Comparison of ENCODE assay signal across 8 cellular contexts in the genomic region with DNA sequence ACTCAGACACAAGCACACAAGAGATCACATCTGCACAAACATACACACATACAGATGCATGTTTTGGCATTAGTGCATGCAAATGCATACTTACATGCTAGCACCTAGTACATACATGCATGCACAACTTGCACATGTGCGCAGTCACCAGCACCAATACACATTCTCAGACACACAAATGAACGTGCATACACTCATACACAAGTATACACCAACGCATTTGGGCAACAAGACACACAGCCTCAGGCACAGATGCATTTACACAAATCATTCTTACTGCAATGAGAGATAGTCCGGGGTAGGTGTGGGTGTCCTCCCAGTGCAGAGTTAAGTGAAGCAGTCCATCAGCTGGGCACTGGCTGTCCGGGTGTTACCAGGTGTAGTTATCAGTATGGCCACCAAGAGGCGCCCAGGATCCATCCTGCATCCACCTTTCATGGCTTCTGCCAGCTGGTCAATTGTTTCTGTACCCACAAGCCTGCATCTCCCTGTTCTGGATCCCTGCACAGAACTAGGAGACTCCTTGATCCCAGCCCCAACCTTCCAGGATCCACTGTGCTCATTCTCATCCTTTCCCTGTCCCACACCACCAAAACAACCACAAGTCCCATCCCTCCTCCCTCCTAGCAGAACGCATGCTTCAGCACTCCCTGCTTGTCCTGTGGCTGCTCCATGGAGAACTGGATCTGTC. TPM values are rescaled to one million over a fixed set of nuclear protein-coding genes. Genes with fewer than 3 reads are reported as not detected.
A peak's percentile ranks its signal among the peaks of the same experiment; 100 is the strongest.
DNase-seq lines count a peak whose midpoint lies in the region; ATAC-seq and TF ChIP-seq lines count a peak whose summit lies in the region.

No MANE protein-coding gene starts in this region.

- CTCF ChIA-PET in BJ (lab: Yijun Ruan, JAX): interaction anchor here (0.6 to 8.9 kb wide), 35 partner anchors 9 to 671 kb away, joined by 3 to 169 read pairs (median 5); partner anchors contain the start of gene FOXD2
- CTCF ChIA-PET in Panc1 (lab: Charles Lee): interaction anchor here (1.5 to 4.6 kb wide), 3 partner anchors 48 to 338 kb away, joined by 3 to 31 read pairs (median 26); partner anchors contain the start of gene FOXD2
- CTCF ChIA-PET in activated naive CD4-positive, alpha-beta T cell treated with anti-CD3 and anti-CD28 coated beads for 36 hours (lab: Charles Lee): interaction anchor here (0.6 to 3.2 kb wide), 19 partner anchors 9 to 365 kb away, joined by 3 to 16 read pairs (median 4); no protein-coding TSS in a partner anchor

- no peaks in the 10 kb centered on the region for H3K27me3 ChIP-seq in BJ (ENCODE audit: control insufficient read depth, insufficient read depth, low read length)
- no peaks in the 10 kb centered on the region; the same call in 1 of the 2 replicates for H3K27me3 ChIP-seq in Panc1 (ENCODE audit: control insufficient read depth, insufficient read depth, low read length)
- H3K27me3 ChIP-seq in cardiac muscle cell: peaks cover 20% of the 10 kb centered on the region

- H3K4me1 ChIP-seq in Panc1 (ENCODE audit: control insufficient read depth, insufficient read depth, low read length) (no peaks in the 10 kb centered on the region; the same call in 1 of the 2 replicates), cardiac muscle cell (ENCODE audit: low read depth) (no peaks in the 10 kb centered on the region)

- POLR2A ChIA-PET in BJ (lab: Charles Lee): no interaction called here
- POLR2A ChIA-PET in Panc1 (lab: Charles Lee): interaction anchor here (0.6 kb wide), 2 partner anchors 33 to 49 kb away, joined by 4 read pairs; partner anchors contain the start of gene FOXD2

- peaks cover 7% of the 10 kb centered on the region for H3K27me3 Mint-ChIP-seq in activated naive CD4-positive, alpha-beta T cell treated with anti-CD3 and anti-CD28 coated beads for 36 hours (ENCODE audit: low read depth)
- peaks cover 20% of the 10 kb centered on the region for H3K27me3 Mint-ChIP-seq in progenitor cell of endocrine pancreas

- no TSS peak for BruUV-seq in Panc1 (replicated peaks; lab: Mats Ljungman, UMichigan)

- H3K27ac ChIP-seq in Panc1 (ENCODE audit: low read length) (no peak overlapping the region), cardiac muscle cell (no peak overlapping the region)

- no peaks in the 10 kb centered on the region for H3K9me3 ChIP-seq in Panc1 (ENCODE audit: control insufficient read depth, insufficient read depth, low read depth, low read length)
- no peaks in the 10 kb centered on the region for H3K9me3 ChIP-seq in cardiac muscle cell (ENCODE audit: low read depth)

- no peak overlapping the region for H3K27ac Mint-ChIP-seq in activated naive CD4-positive, alpha-beta T cell treated with anti-CD3 and anti-CD28 coated beads for 36 hours
- H3K27ac Mint-ChIP-seq in progenitor cell of endocrine pancreas: no peak overlapping the region

- intact Hi-C loops in Panc1 (cut with micrococcal nuclease; ENCODE audit: unreplicated experiment): loop anchor here (5.0 kb wide), 2 partner anchors 324 to 339 kb away; no protein-coding TSS in a partner anchor
- intact Hi-C loops in activated naive CD4-positive, alpha-beta T cell treated with anti-CD3 and anti-CD28 coated beads for 36 hours (cut with micrococcal nuclease): loop anchor here (1.0 to 5.0 kb wide), 4 partner anchors 36 to 338 kb away; partner anchors contain the start of gene FOXD2

- H3K4me3 Mint-ChIP-seq in activated naive CD4-positive, alpha-beta T cell treated with anti-CD3 and anti-CD28 coated beads for 36 hours: no peak overlapping the region
- no peak overlapping the region for H3K4me3 Mint-ChIP-seq in progenitor cell of endocrine pancreas (ENCODE audit: low read depth)

- H3K4me1 Mint-ChIP-seq in activated naive CD4-positive, alpha-beta T cell treated with anti-CD3 and anti-CD28 coated beads for 36 hours (ENCODE audit: low read depth): no peaks in the 10 kb centered on the region
- H3K4me1 Mint-ChIP-seq in progenitor cell of endocrine pancreas (ENCODE audit: low read depth): peaks cover 19% of the 10 kb centered on the region

- H3K36me3 ChIP-seq in BJ (ENCODE audit: control insufficient read depth, insufficient read depth, low read length) (no peaks in the 10 kb centered on the region), Panc1 (ENCODE audit: control insufficient read depth, insufficient read depth, low read length) (no peaks in the 10 kb centered on the region), cardiac muscle cell (no peaks in the 10 kb centered on the region)

- in situ Hi-C loops in Panc1 (cut with HindIII; ENCODE audit: low pct_unique_long_range_greater_than_20kb, low sequenced_read_pairs): no loop called here

- TF ChIP-seq CTCF in BJ (IDR thresholded peaks at IDR 0.05; ENCODE audit: insufficient read depth, low read depth, low read length) (peak; percentile 88), Panc1 (IDR thresholded peaks at IDR 0.05) (peak; percentile 94), cardiac muscle cell (IDR thresholded peaks at IDR 0.05; ENCODE audit: low read depth, low read length) (peak; percentile 86), progenitor cell of endocrine pancreas (IDR thresholded peaks at IDR 0.05; ENCODE audit: unreplicated experiment) (peak; percentile 73)

- H3K9me3 Mint-ChIP-seq in activated naive CD4-positive, alpha-beta T cell treated with anti-CD3 and anti-CD28 coated beads for 36 hours: no peaks in the 10 kb centered on the region
- H3K9me3 Mint-ChIP-seq in progenitor cell of endocrine pancreas (ENCODE audit: low read depth): no peaks in the 10 kb centered on the region

- ATAC-seq in GM18909 (IDR thresholded peaks at IDR 0.05; ENCODE audit: poor library complexity, unreplicated experiment) (peak; percentile 80), Panc1 (peak; percentile 94)

- H3K36me3 Mint-ChIP-seq in activated naive CD4-positive, alpha-beta T cell treated with anti-CD3 and anti-CD28 coated beads for 36 hours (ENCODE audit: low read depth): peaks cover 1% of the 10 kb centered on the region
- H3K36me3 Mint-ChIP-seq in progenitor cell of endocrine pancreas (ENCODE audit: insufficient read depth): peaks cover 4% of the 10 kb centered on the region

- no peak overlapping the region for H3K4me3 ChIP-seq in BJ (ENCODE audit: low read depth, low read length)
- no peak overlapping the region for H3K4me3 ChIP-seq in Panc1 (ENCODE audit: low read depth in 2 of 2, low read length in 2 of 2)
- no peak overlapping the region for H3K4me3 ChIP-seq in cardiac muscle cell

- no peak for DNase-seq in BJ (ENCODE audit: low read depth)
- peak; percentile 68 for DNase-seq in HT1080 (ENCODE audit: low read depth)
- DNase-seq in Panc1 (ENCODE audit: low read depth, low spot score): peak; percentile 66
- DNase-seq in activated naive CD4-positive, alpha-beta T cell treated with anti-CD3 and anti-CD28 coated beads for 36 hours: peak; percentile 70
- peak; percentile 64 to 72 for DNase-seq in cardiac muscle cell (ENCODE audit: low read depth in 1 of 2, low spot score in 1 of 2)
- peak; percentile 49 for DNase-seq in progenitor cell of endocrine pancreas (ENCODE audit: low spot score, unreplicated experiment)
- DNase-seq in effector CD4-positive, alpha-beta T cell: no peak

RNA-seq across cellular contexts. Expression of gene FOXE3, which starts 27.4 kb away (rescaled TPM):
- polyA plus RNA-seq in BJ (2011; rRNA removed): 0.04 TPM in 1 of 2 replicates, not detected in the other
- not detected in 2 replicates for polyA minus RNA-seq in BJ (2011; rRNA and poly(A)+ RNA removed)
- total RNA-seq in HT1080 (2014; rRNA removed; shearing (Covaris generic)): not detected in 2 replicates
- not detected in 2 replicates for polyA plus RNA-seq in HT1080 (2015; cell fraction: cytosol; rRNA removed)
- polyA plus RNA-seq in HT1080 (2015; cell fraction: nucleus; rRNA removed): not detected in 2 replicates
- total RNA-seq in Panc1 (2021; ENCODE audit: unreplicated experiment): 0.46 TPM
- 0.27 TPM for polyA plus RNA-seq in Panc1 (2012; ENCODE audit: insufficient read length)
- total RNA-seq in activated naive CD4-positive, alpha-beta T cell treated with anti-CD3 and anti-CD28 coated beads for 36 hours: not detected
- not detected in 2 replicates for total RNA-seq in cardiac muscle cell
- not detected in 2 replicates for polyA plus RNA-seq in cardiac muscle cell
- total RNA-seq in progenitor cell of endocrine pancreas: not detected in 2 replicates

RNA-seq across cellular contexts. Expression of gene FOXD2, which starts 49.2 kb away (rescaled TPM):
- polyA plus RNA-seq in BJ (2011; rRNA removed): 0.07 and 0.09 TPM in 2 replicates
- polyA minus RNA-seq in BJ (2011; rRNA and poly(A)+ RNA removed): 0.09 and 0.15 TPM in 2 replicates
- total RNA-seq in HT1080 (2014; rRNA removed; shearing (Covaris generic)): 1.0 and 1.1 TPM in 2 replicates
- 0.69 and 1.0 TPM in 2 replicates for polyA plus RNA-seq in HT1080 (2015; cell fraction: cytosol; rRNA removed)
- polyA plus RNA-seq in HT1080 (2015; cell fraction: nucleus; rRNA removed): 0.77 and 1.2 TPM in 2 replicates
- 2.2 TPM for total RNA-seq in Panc1 (2021; ENCODE audit: unreplicated experiment)
- 1.4 TPM for polyA plus RNA-seq in Panc1 (2012; ENCODE audit: insufficient read length)
- under 1 TPM; 0.12 to 0.19 TPM for total RNA-seq in activated naive CD4-positive, alpha-beta T cell treated with anti-CD3 and anti-CD28 coated beads for 36 hours
- not detected in 2 replicates for total RNA-seq in cardiac muscle cell
- 0.02 TPM in 1 of 2 replicates, not detected in the other for polyA plus RNA-seq in cardiac muscle cell
- 0.05 TPM in 1 of 2 replicates, not detected in the other for total RNA-seq in progenitor cell of endocrine pancreas

RNA-seq across cellular contexts. Expression of gene CMPK1, which starts 55.1 kb away (rescaled TPM):
- polyA plus RNA-seq in BJ (2011; rRNA removed) (22.5 and 58.1 TPM in 2 replicates), cardiac muscle cell (28.5 and 40.0 TPM in 2 replicates)
- 13.0 and 13.5 TPM in 2 replicates for polyA minus RNA-seq in BJ (2011; rRNA and poly(A)+ RNA removed)
- 69.6 and 79.3 TPM in 2 replicates for total RNA-seq in HT1080 (2014; rRNA removed; shearing (Covaris generic))
- 110 and 137 TPM in 2 replicates for polyA plus RNA-seq in HT1080 (2015; cell fraction: cytosol; rRNA removed)
- polyA plus RNA-seq in HT1080 (2015; cell fraction: nucleus; rRNA removed): 41.4 and 49.2 TPM in 2 replicates
- total RNA-seq in Panc1 (2021; ENCODE audit: unreplicated experiment) (85.1 TPM), cardiac muscle cell (21.6 and 27.7 TPM in 2 replicates), progenitor cell of endocrine pancreas (51.7 and 53.1 TPM in 2 replicates)
- 43.4 TPM for polyA plus RNA-seq in Panc1 (2012; ENCODE audit: insufficient read length)
- 100 to 1,000 TPM; 104 to 105 TPM for total RNA-seq in activated naive CD4-positive, alpha-beta T cell treated with anti-CD3 and anti-CD28 coated beads for 36 hours

Comparison
In these comparisons a context has a peak if more than half of its experiments do, and no peak if none do; other contexts are left out.
1. DNase-seq: peak in HT1080 (single experiment), Panc1 (single experiment), activated naive CD4-positive, alpha-beta T cell treated with anti-CD3 and anti-CD28 coated beads for 36 hours (single experiment), cardiac muscle cell (2 of 2) and progenitor cell of endocrine pancreas (single experiment); none in BJ (single experiment) and effector CD4-positive, alpha-beta T cell (single experiment).
2. Peak in every context shown above with its lines, with median percentiles within 50 percentile points of each other: CTCF ChIP-seq.